Comparison of ENCODE assay signal across 14 cellular contexts in genomic region chr1:209787551-209787950, GRCh38. TPM values are rescaled to one million over a fixed set of nuclear protein-coding genes. Genes with fewer than 3 reads are reported as not detected.
DNase-seq lines count a peak whose midpoint lies in the region; ATAC-seq and TF ChIP-seq lines count a peak whose summit lies in the region.
"Had no signal": no experiment of that assay in that cellular context is flagged by ENCODE, and none has a peak within 500 bp of the region (broad histone marks: within the 10 kb centered on the region; RNA-seq: fewer than 3 reads in every experiment).

No MANE protein-coding gene starts in this region.

- intact Hi-C loops in mucosa of descending colon (cut with DNase I, micrococcal nuclease): no loop called here
- intact Hi-C loops in upper lobe of right lung (cut with DNase I): no loop called here

- H3K9me3 ChIP-seq in mucosa of descending colon: no peaks in the 10 kb centered on the region
- no peaks in the 10 kb centered on the region for H3K9me3 ChIP-seq in upper lobe of right lung
- H3K9me3 ChIP-seq: testis had no signal

- CTCF ChIA-PET in activated CD4-positive, alpha-beta memory T cell treated with anti-CD3 and anti-CD28 coated beads, Interleukin-2, amount 10 ng/mL, durations not matched to agents 7 days and 5 days (lab: Charles Lee): interaction anchor here (0.7 to 3.4 kb wide), 8 partner anchors 10 to 39 kb away, joined by 3 to 19 read pairs (median 5); partner anchors contain the start of gene UTP25

- peaks cover 25% of the 10 kb centered on the region for H3K36me3 Mint-ChIP-seq in activated CD4-positive, alpha-beta memory T cell treated with anti-CD3 and anti-CD28 coated beads, Interleukin-2, amount 10 ng/mL, durations not matched to agents 7 days and 5 days (ENCODE audit: low read depth)

- no peak overlapping the region for H3K4me3 Mint-ChIP-seq in activated CD4-positive, alpha-beta memory T cell treated with anti-CD3 and anti-CD28 coated beads, Interleukin-2, amount 10 ng/mL, durations not matched to agents 7 days and 5 days
- H3K4me3 Mint-ChIP-seq: activated T-cell treated with anti-CD3 and anti-CD28 coated beads, Interleukin-2, amount 50 U/mL, for 72 hours; GM23338 had no signal

- H3K4me1 Mint-ChIP-seq in activated CD4-positive, alpha-beta memory T cell treated with anti-CD3 and anti-CD28 coated beads, Interleukin-2, amount 10 ng/mL, durations not matched to agents 7 days and 5 days: peaks cover 63% of the 10 kb centered on the region

- H3K36me3 ChIP-seq in mucosa of descending colon (ENCODE audit: low read depth) (no peaks in the 10 kb centered on the region), upper lobe of right lung (no peaks in the 10 kb centered on the region)

- no peaks in the 10 kb centered on the region for H3K9me3 Mint-ChIP-seq in activated CD4-positive, alpha-beta memory T cell treated with anti-CD3 and anti-CD28 coated beads, Interleukin-2, amount 10 ng/mL, durations not matched to agents 7 days and 5 days

- H3K27ac ChIP-seq in upper lobe of right lung: peak overlapping the region; percentile 31
- H3K27ac ChIP-seq: SK-N-MC, testis had no signal

- H3K4me3 ChIP-seq in mucosa of descending colon (no peak overlapping the region), upper lobe of right lung (no peak overlapping the region)
- H3K4me3 ChIP-seq: GM23338, SK-N-MC, testis had no signal

- ATAC-seq in esophagus mucosa: peak; percentile 40
- ATAC-seq in mucosa of descending colon: peak; percentile 52
- ATAC-seq in upper lobe of right lung: peak; percentile 2
- no peak for ATAC-seq in HG02938 (IDR thresholded peaks at IDR 0.05; ENCODE audit: unreplicated experiment)
- ATAC-seq: activated T-cell treated with anti-CD3 and anti-CD28 coated beads, Interleukin-2, amount 50 U/mL, for 72 hours; GM23338 had no signal

- H3K4me1 ChIP-seq in mucosa of descending colon (ENCODE audit: low read depth) (peaks cover 35% of the 10 kb centered on the region), upper lobe of right lung (peaks cover 8% of the 10 kb centered on the region)

- H3K27me3 ChIP-seq in upper lobe of right lung: no peaks in the 10 kb centered on the region
- H3K27me3 ChIP-seq: testis had no signal

- POLR2A ChIA-PET in activated CD4-positive, alpha-beta memory T cell treated with anti-CD3 and anti-CD28 coated beads, Interleukin-2, amount 10 ng/mL, durations not matched to agents 7 days and 5 days (lab: Charles Lee): interaction anchor here (0.6 to 15.4 kb wide), 8 partner anchors 13 to 40 kb away, joined by 3 to 218 read pairs (median 3); partner anchors contain the start of genes TRAF3IP3 and UTP25

- peaks cover 2% of the 10 kb centered on the region for H3K27me3 Mint-ChIP-seq in activated CD4-positive, alpha-beta memory T cell treated with anti-CD3 and anti-CD28 coated beads, Interleukin-2, amount 10 ng/mL, durations not matched to agents 7 days and 5 days

- DNase-seq in NCI-H446 (lab: John Stamatoyannopoulos, UW) (peak; percentile 37 to 66), NCI-H446 treated with DMSO at 0.1 percent for 48 hours (lab: John Stamatoyannopoulos, UW) (no peak), mucosa of descending colon (peak in 1 of 3 donors; percentile 59), upper lobe of right lung (no peak), AML-193 (lab: John Stamatoyannopoulos, UW) (no peak)
- DNase-seq in activated CD4-positive, alpha-beta memory T cell treated with anti-CD3 and anti-CD28 coated beads, Interleukin-2, amount 10 ng/mL, durations not matched to agents 7 days and 5 days: no peak
- DNase-seq: activated T-cell treated with anti-CD3 and anti-CD28 coated beads, Interleukin-2, amount 50 U/mL, for 72 hours; effector memory CD4-positive, alpha-beta T cell; NCI-H69; testis had no signal

- no peak for TF ChIP-seq CTCF in mucosa of descending colon (IDR thresholded peaks at IDR 0.05)
- no peak for TF ChIP-seq CTCF in upper lobe of right lung (IDR thresholded peaks at IDR 0.05)

- no peak overlapping the region for H3K27ac Mint-ChIP-seq in activated CD4-positive, alpha-beta memory T cell treated with anti-CD3 and anti-CD28 coated beads, Interleukin-2, amount 10 ng/mL, durations not matched to agents 7 days and 5 days
- H3K27ac Mint-ChIP-seq: activated T-cell treated with anti-CD3 and anti-CD28 coated beads, Interleukin-2, amount 50 U/mL, for 72 hours; GM23338 had no signal

RNA-seq across cellular contexts. Expression of gene C1orf74, which starts 3.2 kb away (rescaled TPM):
- total RNA-seq in esophagus mucosa (6.3 TPM), mucosa of descending colon (1 to 10 TPM; 1.9 to 3.4 (median 2.7) TPM), upper lobe of right lung (0.96 TPM)
- total RNA-seq in activated CD4-positive, alpha-beta memory T cell treated with anti-CD3 and anti-CD28 coated beads, Interleukin-2, amount 10 ng/mL, durations not matched to agents 7 days and 5 days: 1 to 10 TPM; 2.1 to 2.2 TPM

RNA-seq across cellular contexts. Expression of gene IRF6, which starts 18.4 kb away (rescaled TPM):
- total RNA-seq in esophagus mucosa (159 TPM), mucosa of descending colon (100 to 1,000 TPM in 1 of 3 donors, 10 to 100 TPM in 2; 42.9 to 115 (median 96.9) TPM), upper lobe of right lung (17.9 TPM)
- under 1 TPM; 0.10 to 0.25 TPM for total RNA-seq in activated CD4-positive, alpha-beta memory T cell treated with anti-CD3 and anti-CD28 coated beads, Interleukin-2, amount 10 ng/mL, durations not matched to agents 7 days and 5 days

RNA-seq across cellular contexts. Expression of gene TRAF3IP3, which starts 31.7 kb away (rescaled TPM):
- 0.80 TPM for total RNA-seq in esophagus mucosa
- total RNA-seq in mucosa of descending colon: 1 to 10 TPM; 4.7 to 7.7 (median 6.4) TPM
- 12.4 TPM for total RNA-seq in upper lobe of right lung
- 100 to 1,000 TPM; 421 to 422 TPM for total RNA-seq in activated CD4-positive, alpha-beta memory T cell treated with anti-CD3 and anti-CD28 coated beads, Interleukin-2, amount 10 ng/mL, durations not matched to agents 7 days and 5 days
- total RNA-seq: GM23338 had no signal

RNA-seq across cellular contexts. Expression of gene UTP25, which starts 40.2 kb away (rescaled TPM):
- total RNA-seq in esophagus mucosa (4.9 TPM), mucosa of descending colon (1 to 10 TPM; 5.4 to 8.8 (median 6.7) TPM), upper lobe of right lung (7.1 TPM)
- 1 to 10 TPM; 5.7 to 5.8 TPM for total RNA-seq in activated CD4-positive, alpha-beta memory T cell treated with anti-CD3 and anti-CD28 coated beads, Interleukin-2, amount 10 ng/mL, durations not matched to agents 7 days and 5 days

Comparison
In these comparisons a context has a peak if more than half of its experiments do, and no peak if none do; other contexts are left out.
1. DNase-seq: peak in NCI-H446 (2 of 2); none in NCI-H446 treated with DMSO at 0.1 percent for 48 hours (single experiment), upper lobe of right lung (single experiment), AML-193 (0 of 2) and activated CD4-positive, alpha-beta memory T cell treated with anti-CD3 and anti-CD28 coated beads, Interleukin-2, amount 10 ng/mL, durations not matched to agents 7 days and 5 days (single experiment).
2. RNA of gene IRF6, which starts 18.4 kb away (total RNA-seq): 159 TPM in esophagus mucosa (single experiment), 42.9 to 115 TPM in mucosa of descending colon and 17.9 TPM in upper lobe of right lung (single experiment); 0.10 to 0.25 TPM in activated CD4-positive, alpha-beta memory T cell treated with anti-CD3 and anti-CD28 coated beads, Interleukin-2, amount 10 ng/mL, durations not matched to agents 7 days and 5 days; every median in the first group is over 10 times any median in the second.
3. RNA of gene TRAF3IP3, which starts 31.7 kb away (total RNA-seq): 421 to 422 TPM in activated CD4-positive, alpha-beta memory T cell treated with anti-CD3 and anti-CD28 coated beads, Interleukin-2, amount 10 ng/mL, durations not matched to agents 7 days and 5 days; 12.4 TPM in upper lobe of right lung (single experiment), 4.7 to 7.7 TPM in mucosa of descending colon and 0.80 TPM in esophagus mucosa (single experiment); every median in the first group is over 10 times any median in the second.